In genomic region chr19:1729568-1729925, GRCh38 we compare ENCODE assay signal across 9 cellular contexts. TPM values are rescaled to one million over a fixed set of nuclear protein-coding genes. Genes with fewer than 3 reads are reported as not detected.
"Had no signal": no experiment of that assay in that cellular context is flagged by ENCODE, and none has a peak within 500 bp of the region (broad histone marks: within the 10 kb centered on the region; RNA-seq: fewer than 3 reads in every experiment).

No MANE protein-coding gene starts in this region.

- H3K36me3 ChIP-seq: HAP-1 had no signal

- H2AFZ ChIP-seq: GM23338 had no signal

- H3K9me3 ChIP-seq: HAP-1 had no signal

- FAIRE-seq: K562 had no signal

- ATAC-seq: GM23338, HCT116, K562 had no signal

- DNase-seq: HFFc6, IMR-90 had no signal

- H3K4me3 ChIP-seq: GM23338, HAP-1, K562 had no signal

- H3K4me2 ChIP-seq: GM23338 had no signal

RNA-seq across cellular contexts. Expression of gene ONECUT3, which starts 23.8 kb away (rescaled TPM):
- total RNA-seq: GM23338, H4, H7, HFFc6, HT-29, IMR-90, K562 had no signal
- polyA plus RNA-seq: GM23338, IMR-90, K562 had no signal
